19 cellular contexts compared by ENCODE assay signal in the genomic region with DNA sequence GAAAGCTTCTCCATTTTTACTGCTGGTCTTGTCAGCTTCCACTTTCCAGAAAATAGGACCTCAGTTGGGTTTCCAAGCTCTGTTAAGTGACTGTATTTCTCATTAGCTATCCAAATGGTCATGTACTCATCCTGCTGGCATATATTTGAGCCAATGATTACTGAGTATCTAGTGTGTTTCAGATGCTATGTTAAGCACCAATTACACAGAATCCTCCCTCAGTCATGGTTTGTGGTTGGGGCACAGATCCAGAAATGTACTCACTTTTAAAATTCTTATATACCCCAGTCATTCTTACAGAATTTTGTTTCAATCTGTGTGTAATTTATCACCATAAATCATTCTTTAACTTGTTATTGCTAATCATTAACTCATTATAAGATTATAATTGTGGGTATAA.
DNase-seq lines count a peak whose midpoint lies in the region; ATAC-seq lines count a peak whose summit lies in the region.
"Had no signal": no experiment of that assay in that cellular context is flagged by ENCODE, and none has a peak within 500 bp of the region (broad histone marks: within the 10 kb centered on the region; RNA-seq: fewer than 3 reads in every experiment).

No MANE protein-coding gene starts in this region.

- no peak overlapping the region for H3K4me3 ChIP-seq in adipocyte (ENCODE audit: low read length)

- DNase-seq in HS-5 (ENCODE audit: low read depth) (peak; percentile 49), adipocyte (ENCODE audit: low read depth) (peak; percentile 1), kidney tubule cell (ENCODE audit: low spot score) (peak; percentile 28), cerebellar nuclear complex (lab: John Stamatoyannopoulos, UW) (no peak), A172 (ENCODE audit: low spot score) (no peak), SHP77 (lab: John Stamatoyannopoulos, UW) (no peak)
- DNase-seq: CD4-positive, CD25-positive, alpha-beta regulatory T cell; DMS79 treated with DMSO at 0.1 percent for 48 hours; KBM-7; NCI-H1105; NCI-H146; NCI-H2029 treated with DMSO at 0.1 percent for 48 hours; NCI-H226; NCI-H524; NCI-H774; OCI-M1; Right ventricle myocardium superior had no signal

- H3K9ac ChIP-seq in adipocyte (ENCODE audit: low read length), result no peak overlapping the region

- peak; percentile 72 for ATAC-seq in GM18511 (IDR thresholded peaks at IDR 0.05; ENCODE audit: unreplicated experiment)
- ATAC-seq in GM18498 (IDR thresholded peaks at IDR 0.05; ENCODE audit: unreplicated experiment), result no peak

- no peaks in the 10 kb centered on the region for H3K27me3 ChIP-seq in adipocyte (replicated peaks; ENCODE audit: control insufficient read depth, insufficient read depth, low read length)

- no peaks in the 10 kb centered on the region for H3K36me3 ChIP-seq in adipocyte (ENCODE audit: control insufficient read depth, insufficient read depth, low read length, severe bottlenecking)

- no peaks in the 10 kb centered on the region for H3K4me1 ChIP-seq in adipocyte (ENCODE audit: control insufficient read depth, insufficient read depth, low read length)

- H3K9me3 ChIP-seq in adipocyte (ENCODE audit: control insufficient read depth, low read length), result no peaks in the 10 kb centered on the region

Comparison
In these comparisons a context has a peak if more than half of its experiments do, and no peak if none do; other contexts are left out.
1. DNase-seq: peak in HS-5 (single experiment), adipocyte (single experiment) and kidney tubule cell (single experiment); none in cerebellar nuclear complex (0 of 2), A172 (single experiment) and SHP77 (0 of 2).